In genomic region chr7:139095194-139095659, GRCh38 we compare ENCODE assay signal across 8 cellular contexts. TPM values are rescaled to one million over a fixed set of nuclear protein-coding genes. Genes with fewer than 3 reads are reported as not detected.
DNase-seq lines count a peak whose midpoint lies in the region; ATAC-seq lines count a peak whose summit lies in the region.

No MANE protein-coding gene starts in this region.

- intact Hi-C loops in naive thymus-derived CD4-positive, alpha-beta T cell (cut with micrococcal nuclease), result loop anchor here (1.0 to 10.0 kb wide), 12 partner anchors 9 to 1090 kb away; partner anchors contain the start of genes LUC7L2 (in 2 of the 2), ZC3HAV1 (in 2 of the 2), CREB3L2 (in 1 of the 2) and UBN2 (in 1 of the 2)

- no peak overlapping the region for H3K4me2 ChIP-seq in GM23248 (ENCODE audit: unreplicated experiment)

- peaks cover 53 to 75% of the 10 kb centered on the region in 2 donors for H3K4me1 ChIP-seq in naive thymus-derived CD4-positive, alpha-beta T cell (ENCODE audit: control insufficient read depth in 2 of 2, insufficient read depth in 2 of 2, low read length in 2 of 2)
- H3K4me1 ChIP-seq in GM23248 (ENCODE audit: insufficient read depth), result peaks cover 11% of the 10 kb centered on the region

- peaks cover 0 to 5% (median 0%) of the 10 kb centered on the region in 3 experiments for H3K36me3 ChIP-seq in naive thymus-derived CD4-positive, alpha-beta T cell (ENCODE audit: control insufficient read depth in 2 of 3, insufficient read depth in 3 of 3, low read length in 3 of 3)
- H3K36me3 ChIP-seq in GM23248 (ENCODE audit: low read depth), result peaks cover 4% of the 10 kb centered on the region; the same call in 1 of the 2 replicates

- no peak overlapping the region for H3K9ac ChIP-seq in GM23248

- no peak overlapping the region for H2AFZ ChIP-seq in GM23248

- WGBS in GM23248 (ENCODE audit: low coverage in 1 of 2, low lambda C conversion rate in 2 of 2, missing lambda C conversion rate in 2 of 2), 2 experiments, result 93 to 96% methylated on average over 13 of the region's 13 CpGs

- peaks cover 11% of the 10 kb centered on the region for H3F3A ChIP-seq in GM23248 (ENCODE audit: insufficient read depth)

- peak; percentile 99 for ATAC-seq in GM18907 (IDR thresholded peaks at IDR 0.05; ENCODE audit: unreplicated experiment)
- ATAC-seq in HG03025 (IDR thresholded peaks at IDR 0.05; ENCODE audit: low FRiP score, unreplicated experiment), result peak; percentile 97
- peak; percentile 96 for ATAC-seq in naive thymus-derived CD4-positive, alpha-beta T cell

- H3K79me2 ChIP-seq in GM23248 (ENCODE audit: insufficient read depth), result peaks cover 91% of the 10 kb centered on the region

- peak overlapping the region; percentile 75 for H3K27ac ChIP-seq in naive thymus-derived CD4-positive, alpha-beta T cell (ENCODE audit: low read depth, low read length)
- no peak overlapping the region for H3K27ac ChIP-seq in GM23248

- peaks cover 60 to 100% (median 87%) of the 10 kb centered on the region in 7 donors for H3K4me1 Mint-ChIP-seq in naive thymus-derived CD4-positive, alpha-beta T cell

- H3K9me3 Mint-ChIP-seq in naive thymus-derived CD4-positive, alpha-beta T cell, result peaks cover 0 to 7% (median 0%) of the 10 kb centered on the region in 11 donors

- H3K4me3 ChIP-seq in naive thymus-derived CD4-positive, alpha-beta T cell (ENCODE audit: low read length), result peak overlapping the region; percentile 84
- H3K4me3 ChIP-seq in GM23248, result no peak overlapping the region

- H3K27me3 Mint-ChIP-seq in naive thymus-derived CD4-positive, alpha-beta T cell, result peaks cover 0 to 3% (median 0%) of the 10 kb centered on the region in 5 donors

- H3K9me3 ChIP-seq in naive thymus-derived CD4-positive, alpha-beta T cell (ENCODE audit: control insufficient read depth in 2 of 3, low read length in 3 of 3), result no peaks in the 10 kb centered on the region
- no peaks in the 10 kb centered on the region for H3K9me3 ChIP-seq in GM23248 (ENCODE audit: low read depth)

- no peaks in the 10 kb centered on the region for H4K20me1 ChIP-seq in GM23248 (ENCODE audit: insufficient read depth)

- no peaks in the 10 kb centered on the region for H3K9me2 ChIP-seq in GM23248 (ENCODE audit: insufficient read depth)

- POLR2A ChIA-PET in naive thymus-derived CD4-positive, alpha-beta T cell (lab: Charles Lee), result interaction anchor here (0.5 to 5.4 kb wide), 26 partner anchors 8 to 1130 kb away, joined by 3 to 151 read pairs (median 6); partner anchors contain the start of genes LUC7L2 and ZC3HAV1

- peak overlapping the region; percentile 89 to 97 (median 94) for H3K27ac Mint-ChIP-seq in naive thymus-derived CD4-positive, alpha-beta T cell

- DNase-seq in OCI-M1 (lab: John Stamatoyannopoulos, UW), result peak; percentile 87
- peak; percentile 78 for DNase-seq in activated gamma-delta T cell treated with Interleukin-2 at 50 U/mL for 16 hours
- DNase-seq in naive thymus-derived CD4-positive, alpha-beta T cell, result peak; percentile 45 to 95 (median 93)
- DNase-seq in GM23248, result no peak
- no peak for DNase-seq in amygdala (lab: John Stamatoyannopoulos, UW)
- no peak for DNase-seq in SHP77 treated with DMSO at 0.1 percent for 48 hours (lab: John Stamatoyannopoulos, UW)

- peaks cover 0 to 67% (median 37%) of the 10 kb centered on the region in 5 donors for H3K36me3 Mint-ChIP-seq in naive thymus-derived CD4-positive, alpha-beta T cell

- CTCF ChIA-PET in naive thymus-derived CD4-positive, alpha-beta T cell (lab: Charles Lee), result interaction anchor here (0.6 to 2.5 kb wide), 13 partner anchors 9 to 52 kb away, joined by 3 to 26 read pairs (median 5); no protein-coding TSS in a partner anchor

- peak overlapping the region; percentile 81 to 98 (median 88) for H3K4me3 Mint-ChIP-seq in naive thymus-derived CD4-positive, alpha-beta T cell

- H3K27me3 ChIP-seq in naive thymus-derived CD4-positive, alpha-beta T cell (ENCODE audit: control insufficient read depth in 2 of 2, insufficient read depth in 2 of 2, low read length in 2 of 2), result no peaks in the 10 kb centered on the region
- no peaks in the 10 kb centered on the region for H3K27me3 ChIP-seq in GM23248 (replicated peaks; ENCODE audit: insufficient read depth)

- in situ Hi-C loops in GM23248 (cut with MboI), result loop anchor here (25.0 kb wide), 1 partner anchor 208 kb away; no protein-coding TSS in a partner anchor

RNA-seq across cellular contexts. Expression of gene ZC3HAV1, which starts 14.3 kb away (rescaled TPM):
- 100 to 1,000 TPM; 129 to 181 (median 152) TPM for total RNA-seq in naive thymus-derived CD4-positive, alpha-beta T cell
- 100 to 1,000 TPM; 165 to 249 TPM for polyA plus RNA-seq in naive thymus-derived CD4-positive, alpha-beta T cell
- 30.5 and 36.4 TPM in 2 replicates for total RNA-seq in GM23248 (2014; rRNA removed; shearing (Covaris generic))
- polyA plus RNA-seq in GM23248 (2016; fragmentation: Nextera tagmentation; extraction: Ambion mirVana), result 28.8 and 29.9 TPM in 2 replicates

RNA-seq across cellular contexts. Expression of gene ZC3HAV1L, which starts 59.4 kb away (rescaled TPM):
- 10 to 100 TPM in 1 of 5 experiments, 1 to 10 TPM in 1, under 1 TPM in 3; 0.35 to 26.7 (median 0.78) TPM for total RNA-seq in naive thymus-derived CD4-positive, alpha-beta T cell
- polyA plus RNA-seq in naive thymus-derived CD4-positive, alpha-beta T cell, result under 1 TPM in 1 of 2 donors, not detected in 1; 0.13 TPM
- 10.9 TPM in 2 replicates for total RNA-seq in GM23248 (2014; rRNA removed; shearing (Covaris generic))
- 8.8 and 9.8 TPM in 2 replicates for polyA plus RNA-seq in GM23248 (2016; fragmentation: Nextera tagmentation; extraction: Ambion mirVana)

Comparison
In these comparisons a context has a peak if more than half of its experiments do, and no peak if none do; other contexts are left out.
1. DNase-seq: peak in OCI-M1 (single experiment), activated gamma-delta T cell treated with Interleukin-2 at 50 U/mL for 16 hours (single experiment) and naive thymus-derived CD4-positive, alpha-beta T cell (9 of 9); none in GM23248 (single experiment), amygdala (0 of 56) and SHP77 treated with DMSO at 0.1 percent for 48 hours (single experiment).
2. Peak in every context shown above with its lines, with median percentiles within 50 percentile points of each other: ATAC-seq.